8 cellular contexts compared by ENCODE assay signal in the genomic region with DNA sequence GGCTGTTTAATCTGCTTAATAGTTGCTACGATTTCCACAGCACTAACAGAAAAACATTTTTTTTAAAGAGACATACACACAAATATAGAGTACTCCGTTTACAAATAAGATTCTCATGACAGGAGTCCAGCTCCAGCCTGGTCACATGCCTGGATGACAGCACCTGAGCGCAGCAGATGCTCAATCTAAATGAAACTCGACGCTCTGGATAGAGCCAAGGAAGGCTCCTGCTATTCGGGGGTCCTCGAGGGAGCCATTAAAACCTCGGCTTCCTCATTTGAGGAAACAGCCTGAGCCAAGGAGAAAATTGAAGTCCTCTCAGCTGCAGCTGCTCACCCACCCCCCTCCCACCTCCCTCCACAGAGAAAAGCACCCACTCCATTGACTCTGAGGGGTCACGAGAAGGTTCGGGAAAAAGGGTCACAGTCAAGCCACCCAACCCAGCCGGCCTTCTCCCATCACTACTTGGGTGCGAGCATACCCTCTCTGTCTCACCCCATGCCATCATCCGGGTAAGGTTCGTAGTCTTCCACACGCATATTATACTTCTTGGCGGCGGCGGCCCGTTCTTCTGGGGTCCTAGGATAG. TPM values are rescaled to one million over a fixed set of nuclear protein-coding genes. Genes with fewer than 3 reads are reported as not detected.
A peak's percentile ranks its signal among the peaks of the same experiment; 100 is the strongest.
DNase-seq lines count a peak whose midpoint lies in the region; ATAC-seq and TF ChIP-seq lines count a peak whose summit lies in the region.

No MANE protein-coding gene starts in this region.

- no peaks in the 10 kb centered on the region for H3K27me3 ChIP-seq in endocrine pancreas (ENCODE audit: control insufficient read depth, insufficient read depth, low read length)

- ATAC-seq in activated CD4-positive, alpha-beta T cell treated with anti-CD3 and anti-CD28 coated beads for 36 hours: peak; percentile 4

- peak overlapping the region; percentile 77 for H3K4me2 ChIP-seq in OCI-LY7 (ENCODE audit: low read length)

- no peaks in the 10 kb centered on the region for H3K9me2 ChIP-seq in OCI-LY7 (ENCODE audit: insufficient read depth, low read length)

- H3K79me2 ChIP-seq in OCI-LY7 (ENCODE audit: insufficient read depth, low read depth, low read length): peaks cover 25% of the 10 kb centered on the region

- peaks cover 8% of the 10 kb centered on the region; the same call in 1 of the 2 replicates for H4K20me1 ChIP-seq in OCI-LY7 (ENCODE audit: insufficient read depth, low read length)

- peaks cover 27% of the 10 kb centered on the region for H3K4me1 ChIP-seq in OCI-LY7 (ENCODE audit: insufficient read depth, low read length, poor library complexity, severe bottlenecking)
- H3K4me1 ChIP-seq in endocrine pancreas (ENCODE audit: control insufficient read depth, insufficient read depth, low read length): no peaks in the 10 kb centered on the region

- peak overlapping the region; percentile 99 for H3K27ac Mint-ChIP-seq in activated CD4-positive, alpha-beta T cell treated with anti-CD3 and anti-CD28 coated beads for 36 hours
- H3K27ac Mint-ChIP-seq in nephron: peak overlapping the region; percentile 83 to 96 (median 95)

- H2AFZ ChIP-seq in OCI-LY7 (ENCODE audit: low read length): peak overlapping the region; percentile 98

- BruUV-seq in OCI-LY7 (replicated peaks; lab: Mats Ljungman, UMichigan): no TSS peak

- no peak for TF ChIP-seq CTCF in OCI-LY7 (conservative IDR thresholded peaks at IDR 0.05; ENCODE audit: low read length)
- no peak for TF ChIP-seq CTCF in nephron (IDR thresholded peaks at IDR 0.05; ENCODE audit: unreplicated experiment in 3 of 3)

- peak overlapping the region; percentile 88 for H3K4me3 Mint-ChIP-seq in activated CD4-positive, alpha-beta T cell treated with anti-CD3 and anti-CD28 coated beads for 36 hours
- H3K4me3 Mint-ChIP-seq in nephron: peak overlapping the region; percentile 99 to 100 (median 99)

- H3K4me3 ChIP-seq in OCI-LY7 (ENCODE audit: low read depth, low read length, poor library complexity, severe bottlenecking): peak overlapping the region; percentile 87
- peak overlapping the region; percentile 88 for H3K4me3 ChIP-seq in endocrine pancreas (ENCODE audit: control insufficient read depth, insufficient read depth, low read length)

- peak overlapping the region; percentile 97 for H3K9ac ChIP-seq in endocrine pancreas (ENCODE audit: control insufficient read depth, insufficient read depth, low read length)

- POLR2A ChIA-PET in activated CD4-positive, alpha-beta T cell treated with anti-CD3 and anti-CD28 coated beads for 36 hours (lab: Charles Lee): interaction anchor here (0.5 to 2.2 kb wide), 4 partner anchors 9 to 131 kb away, joined by 3 to 6 read pairs (median 4); no protein-coding TSS in a partner anchor
- POLR2A ChIA-PET in OCI-LY7 (lab: Charles Lee): interaction anchor here (0.8 kb wide), 1 partner anchor 385 kb away, joined by 3 read pairs; no protein-coding TSS in a partner anchor

- peak; percentile 20 for DNase-seq in activated CD4-positive, alpha-beta T cell treated with anti-CD3 and anti-CD28 coated beads for 36 hours
- no peak for DNase-seq in activated CD4-positive, alpha-beta T cell treated with anti-CD3 and anti-CD28 coated beads for 48 hours
- peak; percentile 35 for DNase-seq in OCI-LY7 (ENCODE audit: low spot score)
- DNase-seq in COR-L47 (lab: John Stamatoyannopoulos, UW): no peak
- no peak for DNase-seq in NOMO-1 treated with dmso at 0.1 percent for 144 hours (lab: John Stamatoyannopoulos, UW; ENCODE audit: unreplicated experiment)
- no peak for DNase-seq in NCI-H2081 treated with DMSO at 0.1 percent for 48 hours (lab: John Stamatoyannopoulos, UW)

- peaks cover 37% of the 10 kb centered on the region for H3K4me1 Mint-ChIP-seq in activated CD4-positive, alpha-beta T cell treated with anti-CD3 and anti-CD28 coated beads for 36 hours
- H3K4me1 Mint-ChIP-seq in nephron: peaks cover 16% of the 10 kb centered on the region

- H3K9me3 ChIP-seq in OCI-LY7 (ENCODE audit: low read length) (peaks cover 5% of the 10 kb centered on the region; the same call in 1 of the 2 replicates), endocrine pancreas (ENCODE audit: control insufficient read depth, low read length) (no peaks in the 10 kb centered on the region)

- intact Hi-C loops in activated CD4-positive, alpha-beta T cell treated with anti-CD3 and anti-CD28 coated beads for 36 hours (cut with DNase I, micrococcal nuclease): loop anchor here (1.0 to 5.0 kb wide), 5 partner anchors 18 to 182 kb away; a partner anchor contains a TSS
- intact Hi-C loops in OCI-LY7 (cut with micrococcal nuclease; ENCODE audit: unreplicated experiment): no loop called here

- CTCF ChIA-PET in activated CD4-positive, alpha-beta T cell treated with anti-CD3 and anti-CD28 coated beads for 36 hours (lab: Charles Lee): interaction anchor here (0.7 to 9.6 kb wide), 6 partner anchors 11 to 49 kb away, joined by 3 to 91 read pairs (median 15); no protein-coding TSS in a partner anchor
- CTCF ChIA-PET in OCI-LY7 (lab: Charles Lee; ENCODE audit: unreplicated experiment): no interaction called here

- no peaks in the 10 kb centered on the region for H3K9me3 Mint-ChIP-seq in activated CD4-positive, alpha-beta T cell treated with anti-CD3 and anti-CD28 coated beads for 36 hours (ENCODE audit: low read depth)
- no peaks in the 10 kb centered on the region for H3K9me3 Mint-ChIP-seq in nephron

- H3K36me3 Mint-ChIP-seq in activated CD4-positive, alpha-beta T cell treated with anti-CD3 and anti-CD28 coated beads for 36 hours (ENCODE audit: low read depth): peaks cover 49% of the 10 kb centered on the region
- H3K36me3 Mint-ChIP-seq in nephron (ENCODE audit: low read depth): peaks cover 28% of the 10 kb centered on the region

- H3K27ac ChIP-seq in OCI-LY7 (ENCODE audit: low read depth, low read length, poor library complexity, severe bottlenecking): peak overlapping the region; percentile 55

- peaks cover 41% of the 10 kb centered on the region for H3K36me3 ChIP-seq in OCI-LY7 (ENCODE audit: insufficient read depth, low read length)
- no peaks in the 10 kb centered on the region for H3K36me3 ChIP-seq in endocrine pancreas (ENCODE audit: control insufficient read depth, insufficient read depth, low read length)

- no peaks in the 10 kb centered on the region for H3K27me3 Mint-ChIP-seq in activated CD4-positive, alpha-beta T cell treated with anti-CD3 and anti-CD28 coated beads for 36 hours
- no peaks in the 10 kb centered on the region for H3K27me3 Mint-ChIP-seq in nephron (ENCODE audit: low read depth)

RNA-seq across cellular contexts. Expression of a gene that starts 0.7 kb away (rescaled TPM):
- total RNA-seq in activated CD4-positive, alpha-beta T cell treated with anti-CD3 and anti-CD28 coated beads for 36 hours: 100 to 1,000 TPM; 291 to 375 TPM
- 288 and 374 TPM in 2 replicates for total RNA-seq in OCI-LY7 (2014; rRNA removed; shearing (Covaris generic))
- total RNA-seq in OCI-LY7 (2022): 209 TPM in 2 replicates

RNA-seq across cellular contexts. Expression of a gene that starts 6.8 kb away (rescaled TPM):
- 10 to 100 TPM; 45.9 to 50.8 TPM for total RNA-seq in activated CD4-positive, alpha-beta T cell treated with anti-CD3 and anti-CD28 coated beads for 36 hours
- total RNA-seq in OCI-LY7 (2014; rRNA removed; shearing (Covaris generic)): 9.1 and 10.6 TPM in 2 replicates
- 44.6 and 46.2 TPM in 2 replicates for total RNA-seq in OCI-LY7 (2022)

RNA-seq across cellular contexts. Expression of a gene that starts 9.3 kb away (rescaled TPM):
- 10 to 100 TPM; 36.0 to 36.7 TPM for total RNA-seq in activated CD4-positive, alpha-beta T cell treated with anti-CD3 and anti-CD28 coated beads for 36 hours
- 12.5 and 16.4 TPM in 2 replicates for total RNA-seq in OCI-LY7 (2014; rRNA removed; shearing (Covaris generic))
- 21.3 and 26.0 TPM in 2 replicates for total RNA-seq in OCI-LY7 (2022)

Comparison
In these comparisons a context has a peak if more than half of its experiments do, and no peak if none do; other contexts are left out.
1. DNase-seq: peak in activated CD4-positive, alpha-beta T cell treated with anti-CD3 and anti-CD28 coated beads for 36 hours (single experiment) and OCI-LY7 (single experiment); none in activated CD4-positive, alpha-beta T cell treated with anti-CD3 and anti-CD28 coated beads for 48 hours (single experiment), COR-L47 (single experiment), NOMO-1 treated with dmso at 0.1 percent for 144 hours (single experiment) and NCI-H2081 treated with DMSO at 0.1 percent for 48 hours (single experiment).